8 cellular contexts compared by ENCODE assay signal in genomic region chr3:138608322-138609214, GRCh38. TPM values are rescaled to one million over a fixed set of nuclear protein-coding genes. Genes with fewer than 3 reads are reported as not detected.
A peak's percentile ranks its signal among the peaks of the same experiment; 100 is the strongest.
DNase-seq lines count a peak whose midpoint lies in the region; ATAC-seq, FAIRE-seq and TF ChIP-seq lines count a peak whose summit lies in the region.

TSS of gene FAIM (plus strand) at chr3:138608771. CDS start at chr3:138619727, 10,956 bp downstream.

- intact Hi-C loops in spleen (cut with DNase I; ENCODE audit: low total_unique reads), result no loop called here

- peaks cover 22 to 24% of the 10 kb centered on the region in 2 donors for H3K4me1 Mint-ChIP-seq in immature natural killer cell

- DNase-seq in NCI-H2081 (lab: John Stamatoyannopoulos, UW) (peak; percentile 84 to 89), NCI-H2081 treated with DMSO at 0.1 percent for 48 hours (lab: John Stamatoyannopoulos, UW) (no peak), NCI-H128 (lab: John Stamatoyannopoulos, UW; ENCODE audit: unreplicated experiment) (peak; percentile 57), bronchial epithelial cell (ENCODE audit: low read depth) (peak; percentile 32), immature natural killer cell (peak; percentile 73 to 82 (median 81)), spleen (peak; percentile 94)

- H3K9me3 ChIP-seq in spleen, result no peaks in the 10 kb centered on the region

- peaks cover 0 to 6% (median 1%) of the 10 kb centered on the region in 6 donors for H3K9me3 Mint-ChIP-seq in immature natural killer cell

- peak within 1 kb of the TSS; percentile 87 to 96 (median 92) for H3K27ac ChIP-seq in spleen

- peak within 1 kb of the TSS; percentile 89 to 98 (median 92) for H3K4me3 Mint-ChIP-seq in immature natural killer cell

- no peak for FAIRE-seq in bronchial epithelial cell (lab: Jason Lieb, UNC)

- H3K4me3 ChIP-seq in WI38 (ENCODE audit: low read depth, low read length) (peak within 1 kb of the TSS; percentile 62), bronchial epithelial cell (ENCODE audit: low read depth, low read length) (peak within 1 kb of the TSS; percentile 63), spleen (peak within 1 kb of the TSS; percentile 61 to 91 (median 66))

- H3K27me3 ChIP-seq in bronchial epithelial cell (ENCODE audit: control insufficient read depth, insufficient read depth, low read length) (no peaks in the 10 kb centered on the region), spleen (replicated peaks in 1 of 7) (no peaks in the 10 kb centered on the region)

- peaks cover 19 to 36% (median 29%) of the 10 kb centered on the region in 3 donors for H3K27me3 Mint-ChIP-seq in immature natural killer cell (ENCODE audit: low read depth in 3 of 3)

- no peaks in the 10 kb centered on the region for H3K36me3 ChIP-seq in bronchial epithelial cell (ENCODE audit: control insufficient read depth, insufficient read depth, low read length)
- no peaks in the 10 kb centered on the region for H3K36me3 ChIP-seq in spleen

- no peak for TF ChIP-seq POLR2A in spleen (IDR thresholded peaks at IDR 0.05)

- peaks cover 4 to 21% (median 15%) of the 10 kb centered on the region in 6 donors for H3K4me1 ChIP-seq in spleen

- peaks cover 4 to 8% (median 5%) of the 10 kb centered on the region in 3 donors for H3K36me3 Mint-ChIP-seq in immature natural killer cell

- TF ChIP-seq CTCF in WI38 (IDR thresholded peaks at IDR 0.05; ENCODE audit: low read depth, low read length) (no peak), bronchial epithelial cell (IDR thresholded peaks at IDR 0.05; ENCODE audit: insufficient read depth, low read length, severe bottlenecking) (no peak), spleen (IDR thresholded peaks at IDR 0.05 in 8 of 11, conservative IDR thresholded peaks at IDR 0.05 in 3 of 11) (no peak)

- WGBS in spleen, 5 donors, result 2 to 6% (median 4%) methylated on average over 22 to 79 of the region's 79 CpGs

- H3K27ac Mint-ChIP-seq in immature natural killer cell, result peak within 1 kb of the TSS; percentile 95 to 100 (median 98)

- ATAC-seq in HG02610 (IDR thresholded peaks at IDR 0.05; ENCODE audit: unreplicated experiment), result peak; percentile 67

RNA-seq across cellular contexts. Expression of gene FAIM, which starts in this region (rescaled TPM):
- total RNA-seq in bronchial epithelial cell (6.6 and 8.7 TPM in 2 replicates), spleen (1 to 10 TPM; 2.6 to 7.9 (median 5.6) TPM)
- polyA plus RNA-seq in immature natural killer cell (10 to 100 TPM in 2 of 3 donors, 1 to 10 TPM in 1; 3.8 to 18.4 (median 17.7) TPM), spleen (10 to 100 TPM in 1 of 3 donors, 1 to 10 TPM in 2; 6.0 to 11.1 (median 9.0) TPM)
